9 cellular contexts compared by ENCODE assay signal in genomic region chr7:65979583-65980477, GRCh38. TPM values are rescaled to one million over a fixed set of nuclear protein-coding genes. Genes with fewer than 3 reads are reported as not detected.
DNase-seq lines count a peak whose midpoint lies in the region; ATAC-seq and TF ChIP-seq lines count a peak whose summit lies in the region.
"Had no signal": no experiment of that assay in that cellular context is flagged by ENCODE, and none has a peak within 500 bp of the region (broad histone marks: within the 10 kb centered on the region; RNA-seq: fewer than 3 reads in every experiment).

No MANE protein-coding gene starts in this region.

- H2BK12ac ChIP-seq in trophoblast cell (ENCODE audit: low read length): no peak overlapping the region

- no peak for TF ChIP-seq CTCF in DND-41 (IDR thresholded peaks at IDR 0.05; ENCODE audit: borderline replicate concordance, extremely low read depth, low read length, poor library complexity, severe bottlenecking)
- TF ChIP-seq CTCF in osteocyte (IDR thresholded peaks at IDR 0.05): no peak
- TF ChIP-seq CTCF in glutamatergic neuron (IDR thresholded peaks at IDR 0.05; ENCODE audit: partially characterized antibody, unreplicated experiment): no peak

- H3K27me3 ChIP-seq in DND-41 (ENCODE audit: insufficient read depth, low read length, poor library complexity) (no peaks in the 10 kb centered on the region), NT2/D1 (ENCODE audit: insufficient read depth, insufficient read length) (no peaks in the 10 kb centered on the region), duodenal mucosa (ENCODE audit: control insufficient read depth in 1 of 2, insufficient read depth in 2 of 2, low read length in 2 of 2) (no peaks in the 10 kb centered on the region), trophoblast cell (ENCODE audit: insufficient read depth, low read length) (no peaks in the 10 kb centered on the region)

- H3K4me3 Mint-ChIP-seq in osteocyte (ENCODE audit: unreplicated experiment): peak overlapping the region; percentile 14
- H3K4me3 Mint-ChIP-seq in glutamatergic neuron (ENCODE audit: unreplicated experiment): no peak overlapping the region

- H3K27ac Mint-ChIP-seq in osteocyte (ENCODE audit: unreplicated experiment) (no peak overlapping the region), glutamatergic neuron (ENCODE audit: unreplicated experiment) (no peak overlapping the region)

- H3K27me3 Mint-ChIP-seq in osteocyte (ENCODE audit: unreplicated experiment): no peaks in the 10 kb centered on the region
- H3K27me3 Mint-ChIP-seq in glutamatergic neuron (ENCODE audit: unreplicated experiment): peaks cover 2% of the 10 kb centered on the region

- H3K4me2 ChIP-seq in DND-41 (ENCODE audit: insufficient read depth, low read length): peak overlapping the region; percentile 92
- H3K4me2 ChIP-seq in trophoblast cell (ENCODE audit: low read length): no peak overlapping the region

- H4K12ac ChIP-seq in trophoblast cell (ENCODE audit: low read depth, low read length): no peak overlapping the region

- H3K4ac ChIP-seq in trophoblast cell (ENCODE audit: low read depth, low read length): no peak overlapping the region

- DNase-seq in DND-41: no peak
- no peak for DNase-seq in NT2/D1 (ENCODE audit: low read depth, low spot score)
- DNase-seq in osteocyte (ENCODE audit: extremely low spot score, unreplicated experiment): no peak
- no peak for DNase-seq in GM19238 (ENCODE audit: insufficient read length, low spot score)
- no peak for DNase-seq in trophoblast cell
- DNase-seq in NCI-H2081 treated with DMSO at 0.1 percent for 48 hours (lab: John Stamatoyannopoulos, UW): no peak
- no peak for DNase-seq in glutamatergic neuron
- DNase-seq: NCI-H2171 had no signal

- H3K9ac ChIP-seq in DND-41 (ENCODE audit: low read depth, low read length) (peak overlapping the region; percentile 99), NT2/D1 (ENCODE audit: insufficient read length, low read depth) (peak overlapping the region; percentile 9), duodenal mucosa (ENCODE audit: low read depth in 1 of 2, low read length in 2 of 2) (peak overlapping the region in 1 of 2 donors; percentile 43), trophoblast cell (ENCODE audit: low read length) (no peak overlapping the region)

- H3K9me3 Mint-ChIP-seq in osteocyte (ENCODE audit: unreplicated experiment) (no peaks in the 10 kb centered on the region), glutamatergic neuron (ENCODE audit: unreplicated experiment) (peaks cover 2% of the 10 kb centered on the region)

- peaks cover 31% of the 10 kb centered on the region for H4K20me1 ChIP-seq in DND-41 (ENCODE audit: insufficient read depth, low read length)

- no peak overlapping the region for H2AK5ac ChIP-seq in trophoblast cell (ENCODE audit: low read length)

- no peak overlapping the region for H3K18ac ChIP-seq in trophoblast cell (ENCODE audit: low read length)

- H3K9me3 ChIP-seq in DND-41 (ENCODE audit: insufficient read depth, low read length, severe bottlenecking) (no peaks in the 10 kb centered on the region), NT2/D1 (ENCODE audit: insufficient read depth, low read length) (no peaks in the 10 kb centered on the region), duodenal mucosa (ENCODE audit: control insufficient read depth in 1 of 2, low read length in 2 of 2) (no peaks in the 10 kb centered on the region), trophoblast cell (ENCODE audit: insufficient read depth, low read depth, low read length) (peaks cover 2% of the 10 kb centered on the region)

- H3K36me3 Mint-ChIP-seq in osteocyte (ENCODE audit: unreplicated experiment) (no peaks in the 10 kb centered on the region), glutamatergic neuron (ENCODE audit: unreplicated experiment) (no peaks in the 10 kb centered on the region)

- no CpG with 5 or more reads among the region's 29 CpGs for WGBS in trophoblast cell (ENCODE audit: extremely low coverage, insufficient coverage, insufficient read length)

- H3K36me3 ChIP-seq in DND-41 (ENCODE audit: insufficient read depth, low read length) (peaks cover 49% of the 10 kb centered on the region), NT2/D1 (ENCODE audit: insufficient read depth, insufficient read length, low read length) (peaks cover 48% of the 10 kb centered on the region), duodenal mucosa (ENCODE audit: control insufficient read depth in 1 of 2, insufficient read depth in 2 of 2, low read length in 2 of 2) (peaks cover 5 to 26% of the 10 kb centered on the region in 2 donors), trophoblast cell (ENCODE audit: control insufficient read depth in 1 of 2, insufficient read depth in 2 of 2, low read length in 2 of 2) (peaks cover 15 to 24% of the 10 kb centered on the region in 2 experiments)

- H4K91ac ChIP-seq in trophoblast cell (ENCODE audit: low read depth, low read length): no peak overlapping the region

- peaks cover 50% of the 10 kb centered on the region for H3K79me2 ChIP-seq in DND-41 (ENCODE audit: insufficient read depth, low read length)
- H3K79me2 ChIP-seq in trophoblast cell (ENCODE audit: control insufficient read depth, insufficient read depth, low read length, poor library complexity): peaks cover 3% of the 10 kb centered on the region

- H2BK120ac ChIP-seq in trophoblast cell (ENCODE audit: insufficient read depth, low read length, poor library complexity): no peak overlapping the region

- H3K4me1 Mint-ChIP-seq in osteocyte (ENCODE audit: unreplicated experiment): peaks cover 12% of the 10 kb centered on the region
- H3K4me1 Mint-ChIP-seq in glutamatergic neuron (ENCODE audit: low read depth, unreplicated experiment): no peaks in the 10 kb centered on the region

- H3K14ac ChIP-seq in trophoblast cell (ENCODE audit: low read length): no peak overlapping the region

- H3K4me3 ChIP-seq in DND-41 (ENCODE audit: low read depth in 1 of 2, low read length in 2 of 2) (peak overlapping the region in 1 of 2 experiments; percentile 95; a peak in 2 of 4 replicates), NT2/D1 (ENCODE audit: insufficient read length, low read depth) (no peak overlapping the region), duodenal mucosa (ENCODE audit: low read depth in 1 of 2, low read length in 2 of 2) (peak overlapping the region in 1 of 2 donors; percentile 70), trophoblast cell (ENCODE audit: low read depth, low read length) (no peak overlapping the region)

- H2AFZ ChIP-seq in DND-41 (ENCODE audit: low read depth, low read length) (no peak overlapping the region), trophoblast cell (ENCODE audit: insufficient read depth, low read length, poor library complexity) (no peak overlapping the region)

- H4K8ac ChIP-seq in trophoblast cell (ENCODE audit: low read depth, low read length): no peak overlapping the region

- H2BK5ac ChIP-seq in trophoblast cell (ENCODE audit: low read depth, low read length, poor library complexity): no peak overlapping the region

- peaks cover 7% of the 10 kb centered on the region for H3K79me1 ChIP-seq in trophoblast cell (ENCODE audit: low read length)

- no peak overlapping the region for H3K23ac ChIP-seq in trophoblast cell (ENCODE audit: low read length)

- peaks cover 31% of the 10 kb centered on the region for H3K4me1 ChIP-seq in DND-41 (ENCODE audit: insufficient read depth, low read length)
- peaks cover 11% of the 10 kb centered on the region for H3K4me1 ChIP-seq in NT2/D1 (ENCODE audit: insufficient read depth, insufficient read length)
- H3K4me1 ChIP-seq in duodenal mucosa (ENCODE audit: control insufficient read depth in 1 of 2, insufficient read depth in 2 of 2, low read length in 2 of 2): peaks cover 12 to 13% of the 10 kb centered on the region in 2 donors
- H3K4me1 ChIP-seq in trophoblast cell (ENCODE audit: control insufficient read depth in 1 of 2, insufficient read depth in 2 of 2, low read length in 2 of 2): peaks cover 7 to 8% of the 10 kb centered on the region in 2 experiments

- no peak for ATAC-seq in DND-41 (ENCODE audit: insufficient read depth, low read depth)

- peak overlapping the region; percentile 78 for H3K27ac ChIP-seq in DND-41 (ENCODE audit: low read length)
- H3K27ac ChIP-seq in duodenal mucosa (ENCODE audit: low read depth, low read length): peak overlapping the region; percentile 44
- H3K27ac ChIP-seq in trophoblast cell (ENCODE audit: low read depth, low read length): no peak overlapping the region

RNA-seq across cellular contexts. Expression of gene GUSB, which starts 2.2 kb away (rescaled TPM):
- 48.2 and 55.5 TPM in 2 replicates for total RNA-seq in osteocyte
- polyA plus RNA-seq in trophoblast cell (2013): 25.7 and 26.8 TPM in 2 replicates
- total RNA-seq in glutamatergic neuron (ENCODE audit: unreplicated experiment): 43.4 TPM
